In the genomic region with DNA sequence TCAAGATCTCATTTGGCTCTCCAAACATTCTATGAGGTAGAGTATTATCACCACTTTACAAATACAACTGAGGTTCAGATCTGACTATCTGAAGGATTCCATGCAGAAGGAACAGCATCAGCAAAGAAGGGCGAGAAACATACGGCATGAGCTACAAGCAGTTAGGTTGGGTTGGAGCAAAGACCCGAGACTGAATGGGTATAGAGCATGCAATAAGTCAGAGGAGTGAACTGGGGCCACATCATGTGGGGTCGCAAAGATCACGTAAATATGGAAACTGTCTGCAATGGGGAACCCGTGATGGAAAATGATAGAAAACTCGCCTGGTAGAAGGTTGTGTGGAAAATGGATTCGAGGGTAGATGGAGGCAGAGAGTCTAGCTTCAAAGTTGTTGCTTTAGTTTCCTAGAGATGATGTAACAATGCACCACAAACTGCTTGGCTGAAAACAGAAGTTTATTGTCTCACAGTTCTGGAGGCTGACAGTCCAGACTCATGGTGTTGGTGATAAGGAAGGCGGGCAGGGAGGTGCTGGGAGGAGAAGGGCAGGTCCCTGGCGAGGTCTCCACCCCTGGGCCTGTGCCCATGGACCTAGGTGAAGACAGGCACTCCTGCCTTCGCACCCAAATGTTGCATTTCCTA, we compare ENCODE assay signal across 9 cellular contexts.
"Had no signal": no experiment of that assay in that cellular context is flagged by ENCODE, and none has a peak within 500 bp of the region (broad histone marks: within the 10 kb centered on the region; RNA-seq: fewer than 3 reads in every experiment).

No MANE protein-coding gene starts in this region.

- H3K9me3 ChIP-seq: suprapubic skin had no signal

- DNase-seq: activated CD4-positive, alpha-beta memory T cell treated with anti-CD3 and anti-CD28 coated beads, Interleukin-2, amount 10 ng/mL, durations not matched to agents 7 days and 5 days; activated CD8-positive, alpha-beta memory T cell treated with anti-CD3 and anti-CD28 coated beads, Interleukin-2, amount 50 U/mL, for 4 hours; activated gamma-delta T cell treated with Interleukin-2 at 50 U/mL for 16 hours; activated T-cell treated with anti-CD3 and anti-CD28 coated beads, Interleukin-2, amount 50 U/mL, for 72 hours; hippocampal formation; natural killer cell; stimulated activated naive CD4-positive, alpha-beta T cell treated with Interleukin-2 at 50 U/mL for 16 hours had no signal

- H3K4me3 ChIP-seq: suprapubic skin had no signal

- H3K4me1 ChIP-seq: suprapubic skin had no signal

- H3K27ac ChIP-seq: suprapubic skin, VCaP had no signal

- H3K36me3 ChIP-seq: suprapubic skin had no signal

- H3K27me3 ChIP-seq: suprapubic skin had no signal
